In the genomic region with DNA sequence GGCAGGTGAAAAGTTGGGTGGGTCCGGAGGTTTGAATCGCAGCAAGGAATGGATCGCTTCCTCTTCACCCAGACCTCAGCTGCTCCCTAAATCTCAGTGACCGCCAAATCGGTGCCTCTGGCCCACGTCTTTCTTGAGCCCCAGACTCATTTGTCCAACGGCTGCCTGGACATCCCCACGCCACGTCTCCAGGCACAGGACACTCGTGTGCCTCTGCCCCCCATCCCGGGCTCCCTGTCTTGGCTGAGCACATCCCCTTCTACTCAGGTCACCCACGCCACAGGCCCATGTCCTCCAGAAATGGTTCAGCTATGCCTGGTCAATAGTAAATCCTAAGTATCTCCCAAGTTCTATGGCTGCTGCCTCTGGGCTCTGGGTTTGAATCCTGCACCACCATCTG, we compare ENCODE assay signal across 18 cellular contexts.
"Had no signal": no experiment of that assay in that cellular context is flagged by ENCODE, and none has a peak within 500 bp of the region (broad histone marks: within the 10 kb centered on the region; RNA-seq: fewer than 3 reads in every experiment).

No MANE protein-coding gene starts in this region.

- H3K27ac ChIP-seq: colonic mucosa, lower lobe of right lung had no signal

- DNase-seq: activated CD4-positive, alpha-beta memory T cell treated with anti-CD3 and anti-CD28 coated beads, Interleukin-2, amount 10 ng/mL, durations not matched to agents 7 days and 5 days; activated CD4-positive, alpha-beta T cell treated with anti-CD3 and anti-CD28 coated beads for 36 hours; activated naive CD4-positive, alpha-beta T cell treated with anti-CD3 and anti-CD28 coated beads, Interleukin-2, amount 10 ng/mL, durations not matched to agents 7 days and 5 days; activated T-cell treated with anti-CD3 and anti-CD28 coated beads, Interleukin-2, amount 50 U/mL, for 24 hours; colonic mucosa; effector CD4-positive, alpha-beta T cell; immature natural killer cell; lower lobe of right lung; naive B cell; Right ventricle myocardium superior; SK-N-SH; stimulated activated CD4-positive, alpha-beta T cell treated with anti-CD3 and anti-CD28 coated beads, Interleukin-15, amount 100 ng/mL, for 24 hours; stimulated activated CD4-positive, alpha-beta T cell treated with anti-CD3 and anti-CD28 coated beads, Interleukin-4, amount 100 ng/mL, for 1 hour; stimulated activated naive B cell treated with anti-CD40 and anti-IgM and Interleukin-4, amounts not matched to agents 10 μg/mL and 1 μg/mL and 100 μg/mL, for 72 hours; T-cell; T-helper 9 cell; trophoblast cell had no signal

- H3K27me3 ChIP-seq: colonic mucosa, pancreas had no signal

- H3K4me1 ChIP-seq: colonic mucosa had no signal

- H3K4me3 ChIP-seq: colonic mucosa, lower lobe of right lung, pancreas had no signal

- H3K9ac ChIP-seq: SK-N-SH had no signal

- ATAC-seq: activated CD4-positive, alpha-beta T cell treated with anti-CD3 and anti-CD28 coated beads for 36 hours; lower lobe of right lung; stimulated activated naive B cell treated with anti-CD40 and anti-IgM and Interleukin-4, amounts not matched to agents 10 μg/mL and 1 μg/mL and 100 μg/mL, for 72 hours; T-cell had no signal

- H3K36me3 ChIP-seq: colonic mucosa, lower lobe of right lung, pancreas had no signal

- H3K9me3 ChIP-seq: colonic mucosa, lower lobe of right lung, pancreas, SK-N-SH had no signal
